ENCODE assay signal across 8 cellular contexts in the genomic region with DNA sequence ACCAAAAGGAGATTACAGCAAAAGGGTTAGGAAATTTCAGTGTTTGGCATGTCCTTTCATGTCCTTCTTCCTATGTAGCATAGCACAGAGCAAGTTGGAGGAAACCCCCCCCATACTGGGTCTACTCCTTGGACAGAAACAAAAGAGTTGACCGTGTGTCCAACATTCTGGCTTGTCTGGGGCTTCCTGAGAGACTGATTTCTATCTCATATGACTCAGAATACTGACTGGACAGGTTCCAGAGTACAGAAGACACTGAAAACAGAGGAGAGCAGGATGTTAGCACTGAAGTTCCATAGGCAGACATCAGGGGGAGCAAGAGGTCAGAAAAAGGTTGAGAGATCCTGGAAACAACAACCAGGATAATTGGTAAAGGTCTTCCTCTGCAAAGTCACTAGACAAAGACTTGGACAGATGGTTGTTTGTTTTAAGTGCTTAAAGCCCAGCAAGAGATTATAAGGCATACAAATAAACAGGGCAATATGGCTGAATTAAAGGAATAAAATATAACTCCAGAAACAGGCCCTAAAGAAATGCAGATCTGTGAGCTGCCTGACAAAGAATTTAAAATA. TPM values are rescaled to one million over a fixed set of nuclear protein-coding genes. Genes with fewer than 3 reads are reported as not detected.
DNase-seq lines count a peak whose midpoint lies in the region; ATAC-seq, FAIRE-seq and TF ChIP-seq lines count a peak whose summit lies in the region.

No MANE protein-coding gene starts in this region.

- no peak overlapping the region for H3K4me3 Mint-ChIP-seq in CD4-positive, CD25-positive, alpha-beta regulatory T cell
- no peak overlapping the region for H3K4me3 Mint-ChIP-seq in activated B cell treated with CpG ODN at 0.5 μM for 24 hours
- no peak overlapping the region for H3K4me3 Mint-ChIP-seq in central memory CD8-positive, alpha-beta T cell

- H3K36me3 ChIP-seq in CD4-positive, CD25-positive, alpha-beta regulatory T cell (ENCODE audit: control insufficient read depth, insufficient read depth, low read length): no peaks in the 10 kb centered on the region

- POLR2A ChIA-PET in activated B cell treated with CpG ODN at 0.5 μM for 24 hours (lab: Charles Lee): no interaction called here

- peaks cover 3% of the 10 kb centered on the region for H3K36me3 Mint-ChIP-seq in CD4-positive, CD25-positive, alpha-beta regulatory T cell
- H3K36me3 Mint-ChIP-seq in activated B cell treated with CpG ODN at 0.5 μM for 24 hours (ENCODE audit: low read depth): peaks cover 3% of the 10 kb centered on the region
- H3K36me3 Mint-ChIP-seq in central memory CD8-positive, alpha-beta T cell (ENCODE audit: insufficient read depth): peaks cover 2% of the 10 kb centered on the region

- H3K9me3 Mint-ChIP-seq in CD4-positive, CD25-positive, alpha-beta regulatory T cell: no peaks in the 10 kb centered on the region
- H3K9me3 Mint-ChIP-seq in activated B cell treated with CpG ODN at 0.5 μM for 24 hours: no peaks in the 10 kb centered on the region
- H3K9me3 Mint-ChIP-seq in central memory CD8-positive, alpha-beta T cell: no peaks in the 10 kb centered on the region

- H3K4me1 Mint-ChIP-seq in CD4-positive, CD25-positive, alpha-beta regulatory T cell: peaks cover 0 to 7% (median 5%) of the 10 kb centered on the region in 4 donors
- no peaks in the 10 kb centered on the region for H3K4me1 Mint-ChIP-seq in activated B cell treated with CpG ODN at 0.5 μM for 24 hours
- peaks cover 8% of the 10 kb centered on the region for H3K4me1 Mint-ChIP-seq in central memory CD8-positive, alpha-beta T cell

- CTCF ChIA-PET in activated B cell treated with CpG ODN at 0.5 μM for 24 hours (lab: Charles Lee): interaction anchor here (0.7 to 10.3 kb wide), 6 partner anchors 14 to 257 kb away, joined by 3 to 131 read pairs (median 6); a partner anchor contains a TSS

- TF ChIP-seq POLR2A in H54 (IDR thresholded peaks at IDR 0.05; ENCODE audit: low read depth, low read length): no peak

- H3K9me3 ChIP-seq in CD4-positive, CD25-positive, alpha-beta regulatory T cell (ENCODE audit: control insufficient read depth in 2 of 2, low read length in 2 of 2): no peaks in the 10 kb centered on the region

- no peak overlapping the region for H3K27ac ChIP-seq in CD4-positive, CD25-positive, alpha-beta regulatory T cell (ENCODE audit: insufficient read depth, low read length, poor library complexity, severe bottlenecking)

- H3K27me3 ChIP-seq in CD4-positive, CD25-positive, alpha-beta regulatory T cell (ENCODE audit: control insufficient read depth, insufficient read depth, low read length): no peaks in the 10 kb centered on the region

- DNase-seq in CD4-positive, CD25-positive, alpha-beta regulatory T cell: peak; percentile 27 to 70 (median 52)
- peak; percentile 67 for DNase-seq in H54 (ENCODE audit: insufficient read length, low spot score)
- peak; percentile 73 to 80 for DNase-seq in NCI-H446 (lab: John Stamatoyannopoulos, UW)
- no peak for DNase-seq in activated B cell treated with CpG ODN at 0.5 μM for 24 hours
- DNase-seq in central memory CD8-positive, alpha-beta T cell (ENCODE audit: low spot score in 2 of 2): peak; percentile 20 to 33
- DNase-seq in left kidney (ENCODE audit: low read depth, low spot score): peak; percentile 73
- DNase-seq in stimulated activated CD4-positive, alpha-beta T cell treated with anti-CD3 and anti-CD28 coated beads, TNF-alpha, amount 100 ng/mL, for 24 hours (ENCODE audit: low read depth in 3 of 3): peak; percentile 18 to 34 (median 19)

- H3K27ac Mint-ChIP-seq in CD4-positive, CD25-positive, alpha-beta regulatory T cell: no peak overlapping the region
- H3K27ac Mint-ChIP-seq in activated B cell treated with CpG ODN at 0.5 μM for 24 hours: no peak overlapping the region
- no peak overlapping the region for H3K27ac Mint-ChIP-seq in central memory CD8-positive, alpha-beta T cell (ENCODE audit: low read depth)

- TF ChIP-seq CTCF in activated B cell treated with CpG ODN at 0.5 μM for 24 hours (IDR thresholded peaks at IDR 0.05): no peak

- H3K4me3 ChIP-seq in CD4-positive, CD25-positive, alpha-beta regulatory T cell (ENCODE audit: low read depth, low read length): no peak overlapping the region

- FAIRE-seq in H54 (lab: Jason Lieb, UNC): peak; percentile 99

- H3K27me3 Mint-ChIP-seq in CD4-positive, CD25-positive, alpha-beta regulatory T cell: no peaks in the 10 kb centered on the region
- no peaks in the 10 kb centered on the region for H3K27me3 Mint-ChIP-seq in activated B cell treated with CpG ODN at 0.5 μM for 24 hours
- H3K27me3 Mint-ChIP-seq in central memory CD8-positive, alpha-beta T cell: no peaks in the 10 kb centered on the region

- peak; percentile 55 to 58 for ATAC-seq in CD4-positive, CD25-positive, alpha-beta regulatory T cell (ENCODE audit: low read depth in 2 of 2)
- ATAC-seq in activated B cell treated with CpG ODN at 0.5 μM for 24 hours (ENCODE audit: low read depth) (peak; percentile 72), HG03457 (IDR thresholded peaks at IDR 0.05; ENCODE audit: unreplicated experiment) (no peak)
- no peak for ATAC-seq in central memory CD8-positive, alpha-beta T cell (replicated peaks; ENCODE audit: extremely low read depth, poor library complexity, severe bottlenecking)

- H3K4me1 ChIP-seq in CD4-positive, CD25-positive, alpha-beta regulatory T cell (ENCODE audit: control insufficient read depth, insufficient read depth, low read length, poor library complexity, severe bottlenecking): no peaks in the 10 kb centered on the region

- intact Hi-C loops in activated B cell treated with CpG ODN at 0.5 μM for 24 hours (cut with micrococcal nuclease): loop anchor here (1.0 kb wide), 5 partner anchors 66 to 258 kb away; a partner anchor contains a TSS

RNA-seq across cellular contexts. Expression of a gene that starts 48.4 kb away (rescaled TPM):
- 2.9 TPM for total RNA-seq in CD4-positive, CD25-positive, alpha-beta regulatory T cell
- polyA plus RNA-seq in CD4-positive, CD25-positive, alpha-beta regulatory T cell: 1 to 10 TPM in 1 of 4 donors, under 1 TPM in 3; 0.34 to 1.0 (median 0.47) TPM
- total RNA-seq in activated B cell treated with CpG ODN at 0.5 μM for 24 hours: 7.7 and 8.0 TPM in 2 replicates

RNA-seq across cellular contexts. Expression of a gene that starts 59.3 kb away (rescaled TPM):
- 102 TPM for total RNA-seq in CD4-positive, CD25-positive, alpha-beta regulatory T cell
- polyA plus RNA-seq in CD4-positive, CD25-positive, alpha-beta regulatory T cell: 100 to 1,000 TPM; 315 to 364 (median 362) TPM
- total RNA-seq in activated B cell treated with CpG ODN at 0.5 μM for 24 hours: 219 and 252 TPM in 2 replicates

Comparison
In these comparisons a context has a peak if more than half of its experiments do, and no peak if none do; other contexts are left out.
1. ATAC-seq: peak in CD4-positive, CD25-positive, alpha-beta regulatory T cell (2 of 2) and activated B cell treated with CpG ODN at 0.5 μM for 24 hours (single experiment); none in central memory CD8-positive, alpha-beta T cell (single experiment) and HG03457 (single experiment).